Comparison of ENCODE assay signal across 9 cellular contexts in genomic region chr2:86249176-86249842, GRCh38. TPM values are rescaled to one million over a fixed set of nuclear protein-coding genes. Genes with fewer than 3 reads are reported as not detected.
DNase-seq lines count a peak whose midpoint lies in the region; ATAC-seq and TF ChIP-seq lines count a peak whose summit lies in the region.
"Had no signal": no experiment of that assay in that cellular context is flagged by ENCODE, and none has a peak within 500 bp of the region (broad histone marks: within the 10 kb centered on the region; RNA-seq: fewer than 3 reads in every experiment).

No MANE protein-coding gene starts in this region.

- no peaks in the 10 kb centered on the region for H3K79me2 ChIP-seq in HCT116 (ENCODE audit: insufficient read depth, low read length)
- H3K79me2 ChIP-seq in fibroblast of lung (ENCODE audit: control insufficient read depth, insufficient read depth, low read length), result no peaks in the 10 kb centered on the region

- H3K4me1 ChIP-seq in HCT116 (ENCODE audit: control insufficient read depth in 1 of 2, insufficient read depth in 2 of 2, low read length in 2 of 2) (no peaks in the 10 kb centered on the region), fibroblast of lung (ENCODE audit: control insufficient read depth, extremely low read depth, insufficient read depth, low read length) (no peaks in the 10 kb centered on the region)

- DNase-seq in DMS79 (lab: John Stamatoyannopoulos, UW), result peak; percentile 21
- peak; percentile 4 for DNase-seq in HCT116 (ENCODE audit: low read depth, low spot score)
- peak; percentile 46 to 81 for DNase-seq in NCI-H446 (lab: John Stamatoyannopoulos, UW)
- peak; percentile 65 to 86 for DNase-seq in fibroblast of lung (ENCODE audit: low read depth in 2 of 2)
- DNase-seq in activated naive CD8-positive, alpha-beta T cell treated with anti-CD3 and anti-CD28 coated beads for 36 hours, result no peak
- DNase-seq in endothelial cell (ENCODE audit: low spot score), result no peak
- DNase-seq in stimulated activated CD4-positive, alpha-beta T cell treated with anti-CD3 and anti-CD28 coated beads, Interleukin-2, amount 100 ng/mL, for 48 hours, result no peak

- H3K4me2 ChIP-seq in HCT116 (ENCODE audit: low read length) (no peak overlapping the region), fibroblast of lung (ENCODE audit: extremely low read depth, insufficient read depth, low read length) (no peak overlapping the region)

- H3K36me3 Mint-ChIP-seq in activated naive CD8-positive, alpha-beta T cell treated with anti-CD3 and anti-CD28 coated beads for 36 hours, result no peaks in the 10 kb centered on the region
- no peaks in the 10 kb centered on the region for H3K36me3 Mint-ChIP-seq in endothelial cell (ENCODE audit: low read depth, unreplicated experiment)

- H3K9me3 Mint-ChIP-seq in activated naive CD8-positive, alpha-beta T cell treated with anti-CD3 and anti-CD28 coated beads for 36 hours, result no peaks in the 10 kb centered on the region
- no peaks in the 10 kb centered on the region for H3K9me3 Mint-ChIP-seq in endothelial cell (ENCODE audit: unreplicated experiment)
- H3K9me3 Mint-ChIP-seq: dendritic cell treated with granulocyte-macrophage colony-stimulating factor and Interleukin-4, amounts not matched to agents 40 ng/mL and 50 ng/mL, for 4 days had no signal

- no peak overlapping the region for H3K27ac Mint-ChIP-seq in activated naive CD8-positive, alpha-beta T cell treated with anti-CD3 and anti-CD28 coated beads for 36 hours
- H3K27ac Mint-ChIP-seq in endothelial cell (ENCODE audit: unreplicated experiment), result no peak overlapping the region
- H3K27ac Mint-ChIP-seq: dendritic cell treated with granulocyte-macrophage colony-stimulating factor and Interleukin-4, amounts not matched to agents 40 ng/mL and 50 ng/mL, for 4 days had no signal

- no peak overlapping the region for H3K4me3 Mint-ChIP-seq in activated naive CD8-positive, alpha-beta T cell treated with anti-CD3 and anti-CD28 coated beads for 36 hours
- no peak overlapping the region for H3K4me3 Mint-ChIP-seq in endothelial cell (ENCODE audit: unreplicated experiment)
- H3K4me3 Mint-ChIP-seq: dendritic cell treated with granulocyte-macrophage colony-stimulating factor and Interleukin-4, amounts not matched to agents 40 ng/mL and 50 ng/mL, for 4 days had no signal

- no peak for TF ChIP-seq CTCF in HCT116 (IDR thresholded peaks at IDR 0.05 in 2 of 3, conservative IDR thresholded peaks at IDR 0.05 in 1 of 3; ENCODE audit: borderline replicate concordance in 1 of 3, insufficient read depth in 1 of 3, low read depth in 2 of 3, low read length in 2 of 3)
- TF ChIP-seq CTCF in fibroblast of lung (conservative IDR thresholded peaks at IDR 0.05 in 1 of 2, IDR thresholded peaks at IDR 0.05 in 1 of 2; ENCODE audit: low read depth in 1 of 2, low read length in 2 of 2), result no peak
- TF ChIP-seq CTCF in endothelial cell (IDR thresholded peaks at IDR 0.05; ENCODE audit: unreplicated experiment), result no peak

- no peaks in the 10 kb centered on the region for H4K20me1 ChIP-seq in HCT116 (ENCODE audit: insufficient read depth)
- H4K20me1 ChIP-seq in fibroblast of lung (ENCODE audit: control insufficient read depth, extremely low read depth, insufficient read depth, low read length), result no peaks in the 10 kb centered on the region

- POLR2A ChIA-PET in HCT116 (lab: Charles Lee), result no interaction called here

- H3K4me3 ChIP-seq in HCT116 (replicated peaks in 1 of 2; ENCODE audit: low read depth in 1 of 2, low read length in 2 of 2), result no peak overlapping the region
- H3K4me3 ChIP-seq in fibroblast of lung (replicated peaks in 1 of 4; ENCODE audit: control extremely low read depth in 1 of 4, insufficient read depth in 1 of 4, low read depth in 3 of 4, low read length in 4 of 4), result no peak overlapping the region

- RAD21 ChIA-PET in HCT116 (lab: Charles Lee; ENCODE audit: low non-redundant PET in 1 of 2, low total read pairs in 2 of 2, uncharacterized antibody in 2 of 2, unreplicated experiment in 2 of 2), result no interaction called here

- H3K9ac ChIP-seq in HCT116 (ENCODE audit: low read length) (no peak overlapping the region), fibroblast of lung (ENCODE audit: insufficient read depth, low read length) (no peak overlapping the region)

- H3K27me3 Mint-ChIP-seq in activated naive CD8-positive, alpha-beta T cell treated with anti-CD3 and anti-CD28 coated beads for 36 hours, result no peaks in the 10 kb centered on the region
- H3K27me3 Mint-ChIP-seq in endothelial cell (ENCODE audit: unreplicated experiment), result peaks cover 4% of the 10 kb centered on the region

- H2AFZ ChIP-seq in HCT116 (ENCODE audit: low read depth, low read length, poor library complexity, severe bottlenecking) (no peak overlapping the region), fibroblast of lung (ENCODE audit: low read length) (no peak overlapping the region)

- H3K9me3 ChIP-seq in HCT116 (ENCODE audit: control insufficient read depth in 1 of 2, insufficient read depth in 1 of 2, low read depth in 1 of 2, low read length in 2 of 2) (no peaks in the 10 kb centered on the region), fibroblast of lung (ENCODE audit: control insufficient read depth, insufficient read depth, low read depth, low read length) (no peaks in the 10 kb centered on the region)

- ATAC-seq in HCT116, result no peak
- no peak for ATAC-seq in activated CD4-positive, CD25-positive, alpha-beta regulatory T cell treated with anti-CD3 and anti-CD28 coated beads, Interleukin-2, amount 50 U/mL, for 24 hours

- no peaks in the 10 kb centered on the region for H3K27me3 ChIP-seq in HCT116 (ENCODE audit: insufficient read depth, low read length)
- no peaks in the 10 kb centered on the region for H3K27me3 ChIP-seq in fibroblast of lung (ENCODE audit: control insufficient read depth, insufficient read depth, low read length)

- TF ChIP-seq POLR2A in HCT116 (IDR thresholded peaks at IDR 0.05; ENCODE audit: borderline replicate concordance, extremely low read depth, insufficient read depth, insufficient read length), result no peak

- intact Hi-C loops in HCT116 (cut with micrococcal nuclease), result no loop called here

- CTCF ChIA-PET in HCT116 (lab: Charles Lee), result no interaction called here

- no peak for TF ChIP-seq RAD21 in HCT116 (IDR thresholded peaks at IDR 0.05; ENCODE audit: low read depth)

- H3K9me2 ChIP-seq in HCT116 (ENCODE audit: insufficient read depth), result no peaks in the 10 kb centered on the region

- no TSS peak for BruUV-seq in HCT116 (replicated peaks; lab: Mats Ljungman, UMichigan)

- no peak overlapping the region for H3K27ac ChIP-seq in HCT116 (ENCODE audit: low read depth, low read length)
- no peak overlapping the region for H3K27ac ChIP-seq in fibroblast of lung (ENCODE audit: insufficient read depth, low read length)

- no peaks in the 10 kb centered on the region for H3K4me1 Mint-ChIP-seq in activated naive CD8-positive, alpha-beta T cell treated with anti-CD3 and anti-CD28 coated beads for 36 hours
- peaks cover 20% of the 10 kb centered on the region for H3K4me1 Mint-ChIP-seq in endothelial cell (ENCODE audit: unreplicated experiment)

- H3K36me3 ChIP-seq in HCT116 (ENCODE audit: control insufficient read depth in 1 of 2, insufficient read depth in 2 of 2, low read length in 2 of 2) (no peaks in the 10 kb centered on the region), fibroblast of lung (ENCODE audit: control insufficient read depth, insufficient read depth, low read length) (no peaks in the 10 kb centered on the region)

TF ChIP-seq in HCT116, 20 proteins besides CTCF, POLR2A, EP300 and RAD21 (continues in another document):
- TF ChIP-seq EZH2 (IDR thresholded peaks at IDR 0.05) (no peak), SP1 (IDR thresholded peaks at IDR 0.05; ENCODE audit: low read depth) (no peak), EZH2phosphoT487 (IDR thresholded peaks at IDR 0.05; ENCODE audit: borderline replicate concordance) (no peak), SRF (IDR thresholded peaks at IDR 0.05; ENCODE audit: low read depth) (no peak), MAX (IDR thresholded peaks at IDR 0.05) (no peak), YY1 (IDR thresholded peaks at IDR 0.05; ENCODE audit: extremely low read depth, insufficient replicate concordance, low read depth, low read length) (no peak)

RNA-seq across cellular contexts. Expression of gene MRPL35, which starts 50.1 kb away (rescaled TPM):
- total RNA-seq in HCT116 (2021; ENCODE audit: unreplicated experiment) (50.3 TPM), fibroblast of lung (19.5 and 23.6 TPM in 2 replicates), endothelial cell (ENCODE audit: unreplicated experiment) (30.8 TPM)
- 25.1 and 34.5 TPM in 2 replicates for polyA plus RNA-seq in HCT116 (2012)
- polyA plus RNA-seq in fibroblast of lung, result 51.9 and 55.2 TPM in 2 replicates
- polyA plus RNA-seq in fibroblast of lung (2012), result 37.6 and 38.9 TPM in 2 replicates
- 47.3 and 79.4 TPM in 2 replicates for polyA minus RNA-seq in fibroblast of lung (ENCODE audit: low replicate concordance)
- total RNA-seq in activated naive CD8-positive, alpha-beta T cell treated with anti-CD3 and anti-CD28 coated beads for 36 hours, result 100 to 1,000 TPM in 1 of 2 experiments, 10 to 100 TPM in 1; 93.9 to 105 TPM

RNA-seq across cellular contexts. Expression of gene IMMT, which starts 54.0 kb away (rescaled TPM):
- total RNA-seq in HCT116 (2021; ENCODE audit: unreplicated experiment) (125 TPM), fibroblast of lung (37.5 and 47.1 TPM in 2 replicates), endothelial cell (ENCODE audit: unreplicated experiment) (107 TPM)
- 64.3 and 90.4 TPM in 2 replicates for polyA plus RNA-seq in HCT116 (2012)
- polyA plus RNA-seq in fibroblast of lung, result 52.7 and 60.5 TPM in 2 replicates
- polyA plus RNA-seq in fibroblast of lung (2012), result 59.1 and 75.9 TPM in 2 replicates
- 15.5 and 32.9 TPM in 2 replicates for polyA minus RNA-seq in fibroblast of lung (ENCODE audit: low replicate concordance)
- 100 to 1,000 TPM; 154 to 163 TPM for total RNA-seq in activated naive CD8-positive, alpha-beta T cell treated with anti-CD3 and anti-CD28 coated beads for 36 hours

Comparison
In these comparisons a context has a peak if more than half of its experiments do, and no peak if none do; other contexts are left out.
1. DNase-seq: peak in DMS79 (single experiment), HCT116 (single experiment), NCI-H446 (2 of 2) and fibroblast of lung (2 of 2); none in activated naive CD8-positive, alpha-beta T cell treated with anti-CD3 and anti-CD28 coated beads for 36 hours (single experiment), endothelial cell (single experiment) and stimulated activated CD4-positive, alpha-beta T cell treated with anti-CD3 and anti-CD28 coated beads, Interleukin-2, amount 100 ng/mL, for 48 hours (0 of 2).